In the genomic region with DNA sequence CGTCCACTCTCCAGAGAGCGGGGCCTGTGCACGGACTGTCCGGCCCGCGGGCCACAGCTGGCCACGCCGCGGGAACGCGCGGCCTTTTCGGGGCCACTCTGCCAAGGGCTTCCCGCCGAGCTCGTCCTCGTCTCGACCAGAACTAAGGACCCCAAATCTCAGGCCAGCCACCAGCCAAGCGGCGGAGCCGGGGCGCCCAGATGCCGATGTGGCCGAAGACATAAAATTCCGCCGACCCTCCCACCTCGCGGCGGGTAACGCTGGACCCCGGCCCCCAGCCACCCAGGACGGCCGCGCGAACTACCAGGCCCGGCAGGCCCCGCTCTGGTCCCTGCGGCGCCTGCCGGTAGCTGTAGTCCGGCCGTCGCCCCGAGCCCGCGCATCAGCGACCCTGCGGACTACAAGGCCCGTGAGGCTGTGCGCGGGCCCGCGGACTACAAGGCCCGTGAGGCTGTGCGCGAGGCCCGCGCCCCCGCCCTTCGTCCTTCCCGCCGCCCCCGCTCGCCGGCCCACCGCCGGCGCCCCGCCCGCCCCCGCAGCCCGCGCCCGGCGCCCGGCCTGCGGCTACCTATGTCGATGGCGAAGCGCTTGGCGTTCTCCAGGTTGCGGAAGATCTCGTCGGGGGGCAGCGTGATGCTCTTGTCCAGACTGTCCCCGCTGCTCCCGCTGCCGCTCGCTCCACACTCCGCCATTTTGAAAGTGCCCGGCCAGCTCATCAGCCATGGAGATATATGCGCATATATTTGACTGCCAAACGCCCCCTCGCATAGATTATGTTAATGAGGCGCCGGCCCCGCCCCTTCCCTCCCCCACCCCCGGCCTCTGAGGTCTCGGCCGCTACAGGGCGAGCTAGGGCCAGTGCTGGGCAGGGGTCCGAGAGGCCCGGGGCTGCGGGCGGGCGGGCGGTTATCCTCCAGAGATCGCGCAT, we compare ENCODE assay signal across 8 cellular contexts. TPM values are rescaled to one million over a fixed set of nuclear protein-coding genes. Genes with fewer than 3 reads are reported as not detected.
A peak's percentile ranks its signal among the peaks of the same experiment; 100 is the strongest.
DNase-seq lines count a peak whose midpoint lies in the region; TF ChIP-seq lines count a peak whose summit lies in the region.

A gene (minus strand): TSS at position 701 of the 928 bp plus-strand sequence. CDS start 9 bp downstream, at position 692.

- H3K9ac ChIP-seq in mucosa of rectum (ENCODE audit: low read depth in 1 of 2, low read length in 2 of 2) = peak within 1 kb of the TSS; percentile 74 to 80

- H3K27me3 ChIP-seq in mucosa of rectum (ENCODE audit: control insufficient read depth in 2 of 2, insufficient read depth in 2 of 2, low read length in 2 of 2) = peaks cover 0 to 3% of the 10 kb centered on the region in 2 donors

- H3K9me3 ChIP-seq in mucosa of rectum (ENCODE audit: control insufficient read depth in 2 of 2, low read length in 2 of 2) = no peaks in the 10 kb centered on the region

- peak within 1 kb of the TSS; percentile 80 to 83 for H3K4me3 ChIP-seq in mucosa of rectum (ENCODE audit: low read length in 2 of 2)

- in situ Hi-C loops in Caki2 (cut with HindIII; ENCODE audit: low pct_unique_long_range_greater_than_20kb, low sequenced_read_pairs) = no loop called here

- peak within 1 kb of the TSS; percentile 84 for H3K27ac ChIP-seq in epithelial cell of prostate
- H3K27ac ChIP-seq in mucosa of rectum (ENCODE audit: low read depth in 2 of 2, low read length in 2 of 2) = peak within 1 kb of the TSS; percentile 53 to 65

- H3K36me3 ChIP-seq in mucosa of rectum (ENCODE audit: control insufficient read depth in 2 of 2, insufficient read depth in 2 of 2, low read length in 2 of 2) = peaks cover 0 to 5% of the 10 kb centered on the region in 2 donors

- H3K4me1 ChIP-seq in mucosa of rectum (ENCODE audit: control insufficient read depth in 2 of 2, insufficient read depth in 2 of 2, low read length in 2 of 2) = peaks cover 38 to 41% of the 10 kb centered on the region in 2 donors

- DNase-seq in Caki2 (ENCODE audit: low read depth) (peak; percentile 72), GM20000 (ENCODE audit: low spot score) (peak; percentile 97), HT1080 (ENCODE audit: low read depth) (peak; percentile 83), OCI-M2 (lab: John Stamatoyannopoulos, UW; ENCODE audit: unreplicated experiment) (peak; percentile 48), activated T-cell treated with anti-CD3 and anti-CD28 coated beads for 4 hours (peak; percentile 77), epithelial cell of prostate (ENCODE audit: low read depth, low spot score) (peak; percentile 80)
- peak; percentile 68 to 80 for DNase-seq in stimulated activated CD8-positive, alpha-beta memory T cell treated with anti-CD3 and anti-CD28 coated beads, Interleukin-4, amount 100 ng/mL, for 4 hours (ENCODE audit: low read depth in 2 of 2, low spot score in 1 of 2)

- TF ChIP-seq CTCF in GM20000 (IDR thresholded peaks at IDR 0.05; ENCODE audit: extremely low read depth, missing control alignments) = no peak

RNA-seq across cellular contexts. Expression of the gene that starts here (rescaled TPM):
- total RNA-seq in Caki2 (2014; rRNA removed; shearing (Covaris generic); ENCODE audit: low replicate concordance) = 21.1 and 34.6 TPM in 2 replicates
- 22.5 and 27.5 TPM in 2 replicates for total RNA-seq in HT1080 (2014; rRNA removed; shearing (Covaris generic))
- polyA plus RNA-seq in HT1080 (2015; cell fraction: cytosol; rRNA removed) = 14.1 and 14.8 TPM in 2 replicates
- 61.7 and 62.5 TPM in 2 replicates for polyA plus RNA-seq in HT1080 (2015; cell fraction: nucleus; rRNA removed)

Comparison
In these comparisons a context has a peak if more than half of its experiments do, and no peak if none do; other contexts are left out.
1. Peak in every context shown above with its lines: DNase-seq, H3K4me3 ChIP-seq and H3K27ac ChIP-seq.